In the genomic region with DNA sequence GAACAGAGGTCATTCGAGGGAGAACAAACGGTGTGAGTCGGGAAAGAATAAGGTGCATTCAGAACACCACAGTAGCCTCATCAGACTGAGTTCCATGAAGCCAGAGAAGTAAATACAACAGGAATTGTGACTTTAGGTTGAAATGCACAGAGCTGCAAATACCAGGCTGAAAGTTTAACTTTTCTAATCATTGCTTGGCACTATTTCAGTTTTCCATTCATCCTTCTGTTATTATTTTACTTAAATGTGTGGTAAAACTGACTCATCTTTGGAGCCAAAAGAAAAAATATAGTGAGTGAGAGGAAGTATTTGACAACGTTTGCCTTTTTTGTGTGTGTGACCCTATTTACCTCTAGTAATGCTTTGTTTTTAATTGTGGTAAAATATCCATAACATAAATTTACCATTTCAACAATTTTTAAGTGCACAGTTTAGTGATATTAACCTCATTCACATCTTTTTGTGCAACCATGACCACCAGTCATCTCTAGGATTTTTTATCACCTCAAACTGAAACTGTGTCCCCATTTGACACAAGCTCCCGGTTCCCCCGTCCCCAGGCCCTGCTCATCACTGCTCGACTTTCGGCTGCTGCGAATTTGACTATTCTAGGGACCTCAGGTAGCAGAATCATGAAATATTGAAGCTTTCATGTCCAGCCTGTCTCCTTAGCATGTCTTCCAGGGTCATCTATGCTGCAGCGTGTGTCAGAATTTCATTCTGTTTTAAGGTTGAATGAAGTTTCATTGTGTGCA, we compare ENCODE assay signal across 21 cellular contexts.
DNase-seq lines count a peak whose midpoint lies in the region; TF ChIP-seq lines count a peak whose summit lies in the region.
"Had no signal": no experiment of that assay in that cellular context is flagged by ENCODE, and none has a peak within 500 bp of the region (broad histone marks: within the 10 kb centered on the region; RNA-seq: fewer than 3 reads in every experiment).

No MANE protein-coding gene starts in this region.

- no peak overlapping the region for H3K4me3 ChIP-seq in BLaER1 treated with 17β-estradiol and CSF1 and Interleukin-3, amounts not matched to agents 10 nM and 100 nM
- H3K4me3 ChIP-seq in MM.1S (ENCODE audit: low read length): no peak overlapping the region; the same call in 1 of the 2 replicates
- H3K4me3 ChIP-seq in skeletal muscle satellite cell (ENCODE audit: low read length): no peak overlapping the region
- no peak overlapping the region for H3K4me3 ChIP-seq in tibial nerve
- H3K4me3 ChIP-seq: right atrium auricular region, stomach, uterus had no signal

- H3K4me1 Mint-ChIP-seq in activated CD4-positive, alpha-beta memory T cell treated with anti-CD3 and anti-CD28 coated beads for 36 hours (ENCODE audit: low read depth): peaks cover 9% of the 10 kb centered on the region

- CTCF ChIA-PET in activated CD4-positive, alpha-beta memory T cell treated with anti-CD3 and anti-CD28 coated beads for 36 hours (lab: Charles Lee): no interaction called here

- no peaks in the 10 kb centered on the region for H3K27me3 ChIP-seq in BLaER1 treated with 17β-estradiol and CSF1 and Interleukin-3, amounts not matched to agents 10 nM and 100 nM
- no peaks in the 10 kb centered on the region for H3K27me3 ChIP-seq in MM.1S (replicated peaks; ENCODE audit: insufficient read depth, low read length)
- H3K27me3 ChIP-seq in skeletal muscle satellite cell (ENCODE audit: control insufficient read depth, insufficient read depth, low read length): peaks cover 22% of the 10 kb centered on the region
- no peaks in the 10 kb centered on the region for H3K27me3 ChIP-seq in tibial nerve
- H3K27me3 ChIP-seq: right atrium auricular region, stomach, uterus had no signal

- H3F3A ChIP-seq in MM.1S (ENCODE audit: insufficient read depth, low read length): peaks cover 23% of the 10 kb centered on the region

- H3K9me2 ChIP-seq in MM.1S (replicated peaks; ENCODE audit: insufficient read depth, low read length): no peaks in the 10 kb centered on the region

- DNase-seq in MM.1S (peak; percentile 23), fibroblast of gingiva (ENCODE audit: low read depth) (peak; percentile 68), COR-L47 (lab: John Stamatoyannopoulos, UW) (no peak), tibial nerve (ENCODE audit: low spot score in 2 of 2) (no peak)
- DNase-seq in activated CD4-positive, alpha-beta memory T cell treated with anti-CD3 and anti-CD28 coated beads for 36 hours: no peak
- DNase-seq: activated CD4-positive, alpha-beta T cell treated with anti-CD3 and anti-CD28 coated beads, Interleukin-2, amount 10 ng/mL, durations not matched to agents 24 days and 14 days; activated naive CD4-positive, alpha-beta T cell; aorta; DMS 273 treated with DMSO at 0.1 percent for 48 hours; HFFc6; left ventricle myocardium superior; NCI-H1436 treated with DMSO at 0.1 percent for 48 hours; NCI-H226; NK-92 treated with Interleukin-12 subunit alpha and Interleukin-12 subunit beta, amount 100 ng/mL, for 24 hours; nucleus accumbens; stomach; uterus had no signal

- no peak for TF ChIP-seq EP300 in tibial nerve (IDR thresholded peaks at IDR 0.05)

- H3K79me2 ChIP-seq in MM.1S (ENCODE audit: low read length): no peaks in the 10 kb centered on the region

- no peak overlapping the region for H3K27ac Mint-ChIP-seq in activated CD4-positive, alpha-beta memory T cell treated with anti-CD3 and anti-CD28 coated beads for 36 hours
- H3K27ac Mint-ChIP-seq: activated CD4-positive, alpha-beta T cell treated with anti-CD3 and anti-CD28 coated beads, Interleukin-2, amount 10 ng/mL, durations not matched to agents 24 days and 14 days; HFFc6 had no signal

- peaks cover 11 to 48% (median 24%) of the 10 kb centered on the region in 11 experiments; a peak in 20 of 22 replicates for H3K9me3 ChIP-seq in BLaER1 treated with 17β-estradiol and CSF1 and Interleukin-3, amounts not matched to agents 10 nM and 100 nM (replicated peaks in 1 of 11)
- H3K9me3 ChIP-seq in MM.1S (replicated peaks; ENCODE audit: insufficient read depth, low read length) (no peaks in the 10 kb centered on the region), skeletal muscle satellite cell (replicated peaks; ENCODE audit: low read length) (no peaks in the 10 kb centered on the region), tibial nerve (no peaks in the 10 kb centered on the region)
- H3K9me3 ChIP-seq: right atrium auricular region, stomach, uterus had no signal

- TF ChIP-seq POLR2A in tibial nerve (IDR thresholded peaks at IDR 0.05): no peak

- H3K27me3 Mint-ChIP-seq in activated CD4-positive, alpha-beta memory T cell treated with anti-CD3 and anti-CD28 coated beads for 36 hours: peaks cover 2% of the 10 kb centered on the region

- H3K36me3 Mint-ChIP-seq in activated CD4-positive, alpha-beta memory T cell treated with anti-CD3 and anti-CD28 coated beads for 36 hours: no peaks in the 10 kb centered on the region

- no peak overlapping the region for H3K4me3 Mint-ChIP-seq in activated CD4-positive, alpha-beta memory T cell treated with anti-CD3 and anti-CD28 coated beads for 36 hours
- H3K4me3 Mint-ChIP-seq: activated CD4-positive, alpha-beta T cell treated with anti-CD3 and anti-CD28 coated beads, Interleukin-2, amount 10 ng/mL, durations not matched to agents 24 days and 14 days; CD14-positive monocyte; HFFc6 had no signal

- no peaks in the 10 kb centered on the region for H3K36me3 ChIP-seq in BLaER1 treated with 17β-estradiol and CSF1 and Interleukin-3, amounts not matched to agents 10 nM and 100 nM
- H3K36me3 ChIP-seq in MM.1S (replicated peaks; ENCODE audit: insufficient read depth, low read length) (no peaks in the 10 kb centered on the region), skeletal muscle satellite cell (ENCODE audit: insufficient read depth, low read length) (no peaks in the 10 kb centered on the region), tibial nerve (no peaks in the 10 kb centered on the region)
- H3K36me3 ChIP-seq: right atrium auricular region, stomach, uterus had no signal

- 71 to 72% methylated on average over 10 of the region's 10 CpGs for WGBS in tibial nerve, 2 donors

- H3K9me3 Mint-ChIP-seq in activated CD4-positive, alpha-beta memory T cell treated with anti-CD3 and anti-CD28 coated beads for 36 hours: peaks cover 9% of the 10 kb centered on the region
- H3K9me3 Mint-ChIP-seq: HFFc6 had no signal

- H3K9ac ChIP-seq in BLaER1 treated with 17β-estradiol and CSF1 and Interleukin-3, amounts not matched to agents 10 nM and 100 nM: no peak overlapping the region
- H3K9ac ChIP-seq in MM.1S (ENCODE audit: low read length) (no peak overlapping the region), skeletal muscle satellite cell (ENCODE audit: low read depth, low read length) (no peak overlapping the region)

- intact Hi-C loops in activated CD4-positive, alpha-beta memory T cell treated with anti-CD3 and anti-CD28 coated beads for 36 hours (cut with micrococcal nuclease): no loop called here

- POLR2A ChIA-PET in activated CD4-positive, alpha-beta memory T cell treated with anti-CD3 and anti-CD28 coated beads for 36 hours (lab: Charles Lee): no interaction called here

- peak overlapping the region; percentile 72 to 88 (median 85) for H3K4me2 ChIP-seq in BLaER1 treated with 17β-estradiol and CSF1 and Interleukin-3, amounts not matched to agents 10 nM and 100 nM
- peak overlapping the region; percentile 24; the same call in 1 of the 2 replicates for H3K4me2 ChIP-seq in MM.1S (ENCODE audit: low read depth, low read length)
- H3K4me2 ChIP-seq in skeletal muscle satellite cell (ENCODE audit: low read length): peak overlapping the region; percentile 24

- TF ChIP-seq CTCF in MM.1S (IDR thresholded peaks at IDR 0.05; ENCODE audit: low read length) (no peak), tibial nerve (IDR thresholded peaks at IDR 0.05) (no peak)

- 0 out of 2 replicates have a peak overlapping the region, but pooled peaks have one; percentile 1 for H2AFZ ChIP-seq in MM.1S (ENCODE audit: low read length)

- H4K20me1 ChIP-seq in BLaER1 treated with 17β-estradiol and CSF1 and Interleukin-3, amounts not matched to agents 10 nM and 100 nM: no peaks in the 10 kb centered on the region
- H4K20me1 ChIP-seq in MM.1S (ENCODE audit: insufficient read depth, low read length): no peaks in the 10 kb centered on the region

- H3K27ac ChIP-seq in BLaER1 treated with 17β-estradiol and CSF1 and Interleukin-3, amounts not matched to agents 10 nM and 100 nM: peak overlapping the region in 9 of 11 experiments; percentile 32 to 96 (median 92); a peak in 12 of 22 replicates
- H3K27ac ChIP-seq in MM.1S (ENCODE audit: low read length) (peak overlapping the region; percentile 25; the same call in 1 of the 2 replicates), tibial nerve (no peak overlapping the region)
- H3K27ac ChIP-seq: right atrium auricular region, uterus had no signal

- peaks cover 51 to 67% (median 59%) of the 10 kb centered on the region in 10 experiments for H3K4me1 ChIP-seq in BLaER1 treated with 17β-estradiol and CSF1 and Interleukin-3, amounts not matched to agents 10 nM and 100 nM
- H3K4me1 ChIP-seq in MM.1S (ENCODE audit: low read length): peaks cover 30% of the 10 kb centered on the region
- peaks cover 36% of the 10 kb centered on the region for H3K4me1 ChIP-seq in skeletal muscle satellite cell (ENCODE audit: control insufficient read depth, insufficient read depth, low read length)
- H3K4me1 ChIP-seq in tibial nerve: peaks cover 0 to 52% (median 28%) of the 10 kb centered on the region in 4 donors
- H3K4me1 ChIP-seq: uterus had no signal

Comparison
In these comparisons a context has a peak if more than half of its experiments do, and no peak if none do; other contexts are left out.
1. H3K27ac ChIP-seq: peak in BLaER1 treated with 17β-estradiol and CSF1 and Interleukin-3, amounts not matched to agents 10 nM and 100 nM (9 of 11) and MM.1S (single experiment); none in tibial nerve (0 of 4).
2. H3K4me2 ChIP-seq: peak in every context shown above with its lines; median percentile 85 in BLaER1 treated with 17β-estradiol and CSF1 and Interleukin-3, amounts not matched to agents 10 nM and 100 nM; 24 in MM.1S; 24 in skeletal muscle satellite cell.
3. DNase-seq: peak in MM.1S (single experiment) and fibroblast of gingiva (single experiment); none in activated CD4-positive, alpha-beta memory T cell treated with anti-CD3 and anti-CD28 coated beads for 36 hours (single experiment), COR-L47 (single experiment) and tibial nerve (0 of 2).